In the genomic region with DNA sequence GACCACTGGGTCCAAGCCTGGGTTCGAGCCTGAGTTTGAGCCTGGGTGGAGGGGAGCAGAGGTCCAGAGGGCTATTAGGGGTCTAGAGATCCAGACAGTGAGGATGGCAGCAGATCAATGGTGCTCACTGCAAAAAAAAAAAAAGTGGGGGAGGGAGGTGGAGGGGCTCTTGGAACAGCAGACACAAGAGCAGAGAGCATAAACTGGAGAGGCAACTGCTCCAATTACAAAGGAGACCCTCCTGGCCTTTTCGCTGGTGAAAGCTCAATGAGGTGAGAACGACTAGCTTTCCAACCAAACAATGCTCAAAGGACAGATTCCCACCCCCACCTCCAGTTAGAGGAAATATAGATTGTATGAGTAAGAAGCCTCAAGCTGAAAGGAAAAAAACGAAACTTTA, we compare ENCODE assay signal across 20 cellular contexts.
"Had no signal": no experiment of that assay in that cellular context is flagged by ENCODE, and none has a peak within 500 bp of the region (broad histone marks: within the 10 kb centered on the region; RNA-seq: fewer than 3 reads in every experiment).

No MANE protein-coding gene starts in this region.

- H3K4me3 ChIP-seq: adrenal gland, gastrocnemius medialis, sigmoid colon, tibial artery had no signal

- H3K4me3 Mint-ChIP-seq: activated T-cell treated with anti-CD3 and anti-CD28 coated beads, Interleukin-2, amount 50 U/mL, for 72 hours; naive thymus-derived CD8-positive, alpha-beta T cell had no signal

- H3K27me3 ChIP-seq: adrenal gland, gastrocnemius medialis, sigmoid colon, tibial artery had no signal

- H3K36me3 ChIP-seq: adrenal gland, gastrocnemius medialis, sigmoid colon, tibial artery, WERI-Rb-1 had no signal

- H3K27ac ChIP-seq: adrenal gland, gastrocnemius medialis, sigmoid colon, tibial artery, WERI-Rb-1 had no signal

- H3K9me3 Mint-ChIP-seq: activated naive CD4-positive, alpha-beta T cell treated with anti-CD3 and anti-CD28 coated beads, Interleukin-2, amount 50 U/mL, for 72 hours had no signal

- H3K36me3 Mint-ChIP-seq: activated naive CD4-positive, alpha-beta T cell treated with anti-CD3 and anti-CD28 coated beads, Interleukin-2, amount 50 U/mL, for 72 hours; naive thymus-derived CD8-positive, alpha-beta T cell had no signal

- ATAC-seq: activated naive CD4-positive, alpha-beta T cell treated with anti-CD3 and anti-CD28 coated beads, Interleukin-2, amount 50 U/mL, for 72 hours; activated T-cell treated with anti-CD3 and anti-CD28 coated beads, Interleukin-2, amount 50 U/mL, for 72 hours; gastrocnemius medialis; naive thymus-derived CD8-positive, alpha-beta T cell had no signal

- H3K4me1 ChIP-seq: adrenal gland, gastrocnemius medialis, sigmoid colon had no signal

- FAIRE-seq: bronchial epithelial cell, urothelium cell line had no signal

- H3K27ac Mint-ChIP-seq: activated naive CD4-positive, alpha-beta T cell treated with anti-CD3 and anti-CD28 coated beads, Interleukin-2, amount 50 U/mL, for 72 hours; activated T-cell treated with anti-CD3 and anti-CD28 coated beads, Interleukin-2, amount 50 U/mL, for 72 hours; naive thymus-derived CD8-positive, alpha-beta T cell had no signal

- DNase-seq: activated CD4-positive, alpha-beta T cell treated with anti-CD3 and anti-CD28 coated beads, Interleukin-2, amount 50 U/mL, for 4 hours; activated gamma-delta T cell; activated T-cell treated with anti-CD3 and anti-CD28 coated beads, Interleukin-2, amount 50 U/mL, for 72 hours; adrenal gland; cerebellar nuclear complex; cortex of kidney; gastrocnemius medialis; head of caudate nucleus; mesenchymal stem cell; naive thymus-derived CD8-positive, alpha-beta T cell; nucleus accumbens; sigmoid colon; stimulated activated naive CD4-positive, alpha-beta T cell treated with Interleukin-2 at 50 U/mL for 16 hours; substantia nigra; T-helper 2 cell; tibial artery; WERI-Rb-1 had no signal

- H3K9me3 ChIP-seq: adrenal gland, gastrocnemius medialis, sigmoid colon, tibial artery had no signal

- H3K4me1 Mint-ChIP-seq: naive thymus-derived CD8-positive, alpha-beta T cell had no signal
